1 cellular context compared by ENCODE assay signal in the genomic region with DNA sequence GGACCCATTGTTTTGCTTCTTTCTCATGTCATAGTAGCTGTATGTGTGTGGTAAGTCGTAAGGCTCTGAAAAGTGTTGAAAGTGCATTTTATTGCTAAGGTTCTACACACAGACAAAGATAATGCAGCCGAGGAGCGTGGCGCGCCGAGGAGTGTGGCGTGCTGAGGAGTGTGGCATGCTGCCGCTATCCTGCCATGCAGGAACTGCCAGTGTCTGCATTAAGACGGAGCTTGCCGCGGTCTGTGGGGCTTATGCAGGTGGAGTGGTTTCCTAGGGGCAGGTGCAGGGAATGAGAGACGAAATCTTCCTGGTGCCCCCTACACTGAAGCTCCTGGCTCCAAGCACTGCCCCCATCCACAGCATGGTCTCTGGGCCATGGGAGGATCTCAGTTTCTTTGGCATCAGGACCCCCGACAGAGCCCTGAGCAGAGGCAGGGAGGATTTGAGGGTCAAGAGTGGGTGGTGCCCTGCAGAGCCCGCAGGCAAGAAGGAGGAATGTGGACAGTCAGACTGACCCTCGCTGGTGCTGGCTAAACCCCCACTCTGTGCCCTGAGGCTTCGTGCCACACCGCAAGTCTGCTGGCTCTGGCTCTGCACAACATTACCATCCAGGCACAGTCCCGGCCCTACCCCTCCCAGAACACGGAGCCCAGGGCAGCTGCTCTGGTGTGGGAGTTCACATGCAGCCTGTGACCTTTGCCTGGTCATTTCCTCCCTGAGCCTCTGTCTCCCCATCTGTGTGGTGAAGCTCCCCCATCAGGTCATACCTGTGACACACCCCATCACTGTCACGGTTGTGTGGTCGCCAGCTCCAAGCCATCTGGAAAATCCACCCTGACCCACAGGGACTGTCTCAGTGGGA.
TF ChIP-seq lines count a peak whose summit lies in the region.

No MANE protein-coding gene starts in this region.

TF ChIP-seq in H1, 55 proteins besides CTCF, POLR2A, EP300 and RAD21 (continued from another document):
- no peak for TF ChIP-seq CREB1 (IDR thresholded peaks at IDR 0.05)
- no peak for TF ChIP-seq POU5F1 (IDR thresholded peaks at IDR 0.05; ENCODE audit: low read depth, low read length)
- no peak for TF ChIP-seq KDM5A (IDR thresholded peaks at IDR 0.05; ENCODE audit: low read length)
- no peak for TF ChIP-seq RBBP5 (IDR thresholded peaks at IDR 0.05; ENCODE audit: borderline replicate concordance, low read depth, low read length)
TF ChIP-seq in H1: peak in this region for 0.
